13 cellular contexts compared by ENCODE assay signal in genomic region chr2:20604401-20604911, GRCh38. TPM values are rescaled to one million over a fixed set of nuclear protein-coding genes. Genes with fewer than 3 reads are reported as not detected.
A peak's percentile ranks its signal among the peaks of the same experiment; 100 is the strongest.
DNase-seq lines count a peak whose midpoint lies in the region; ATAC-seq and TF ChIP-seq lines count a peak whose summit lies in the region.
"Had no signal": no experiment of that assay in that cellular context is flagged by ENCODE, and none has a peak within 500 bp of the region (broad histone marks: within the 10 kb centered on the region; RNA-seq: fewer than 3 reads in every experiment).

No MANE protein-coding gene starts in this region.

- peak overlapping the region; percentile 5 to 81 (median 68) for H3K27ac ChIP-seq in esophagus squamous epithelium
- peak overlapping the region; percentile 80 to 85 for H3K27ac ChIP-seq in uterus

- intact Hi-C loops in Right ventricle myocardium superior (cut with DNase I) = no loop called here
- intact Hi-C loops in Right ventricle myocardium inferior (cut with DNase I) = no loop called here
- intact Hi-C loops in esophagus squamous epithelium (cut with DNase I) = no loop called here
- intact Hi-C loops in uterus (cut with DNase I; ENCODE audit: low total_unique reads) = no loop called here
- intact Hi-C loops in activated T-helper 1 cell treated with anti-CD3 and anti-CD28 coated beads, Interleukin-12 subunit alpha, Interleukin-12 subunit beta, Interleukin-2, Interleukin-4 antibody, amounts not matched to agents 30 ng/mL and 10 ng/mL and 1 ng/mL, durations not matched to agents 14 hours and 24 hours and 36 hours (cut with micrococcal nuclease) = no loop called here

- H3K4me1 ChIP-seq in esophagus squamous epithelium = peaks cover 12 to 48% (median 28%) of the 10 kb centered on the region in 3 donors
- peaks cover 5 to 11% of the 10 kb centered on the region in 2 donors for H3K4me1 ChIP-seq in uterus

- peaks cover 12% of the 10 kb centered on the region for H3K36me3 Mint-ChIP-seq in neural crest cell (ENCODE audit: low read depth)
- no peaks in the 10 kb centered on the region for H3K36me3 Mint-ChIP-seq in activated T-helper 1 cell treated with anti-CD3 and anti-CD28 coated beads, Interleukin-12 subunit alpha, Interleukin-12 subunit beta, Interleukin-2, Interleukin-4 antibody, amounts not matched to agents 30 ng/mL and 10 ng/mL and 1 ng/mL, durations not matched to agents 14 hours and 24 hours and 36 hours (ENCODE audit: low read depth)

- TF ChIP-seq CTCF in esophagus squamous epithelium (IDR thresholded peaks at IDR 0.05) = no peak
- TF ChIP-seq CTCF in neural crest cell (conservative IDR thresholded peaks at IDR 0.05) = no peak
- no peak for TF ChIP-seq CTCF in uterus (IDR thresholded peaks at IDR 0.05)
- no peak for TF ChIP-seq CTCF in GM20000 (IDR thresholded peaks at IDR 0.05; ENCODE audit: extremely low read depth, missing control alignments)

- no peak overlapping the region for H3K4me3 Mint-ChIP-seq in neural crest cell
- no peak overlapping the region for H3K4me3 Mint-ChIP-seq in activated T-helper 1 cell treated with anti-CD3 and anti-CD28 coated beads, Interleukin-12 subunit alpha, Interleukin-12 subunit beta, Interleukin-2, Interleukin-4 antibody, amounts not matched to agents 30 ng/mL and 10 ng/mL and 1 ng/mL, durations not matched to agents 14 hours and 24 hours and 36 hours
- H3K4me3 Mint-ChIP-seq: activated T-cell treated with anti-CD3 and anti-CD28 coated beads, Interleukin-2, amount 50 U/mL, for 24 hours; naive thymus-derived CD8-positive, alpha-beta T cell had no signal

- H3K27me3 Mint-ChIP-seq in neural crest cell (ENCODE audit: low read depth) = peaks cover 2% of the 10 kb centered on the region
- peaks cover 2% of the 10 kb centered on the region for H3K27me3 Mint-ChIP-seq in activated T-helper 1 cell treated with anti-CD3 and anti-CD28 coated beads, Interleukin-12 subunit alpha, Interleukin-12 subunit beta, Interleukin-2, Interleukin-4 antibody, amounts not matched to agents 30 ng/mL and 10 ng/mL and 1 ng/mL, durations not matched to agents 14 hours and 24 hours and 36 hours (ENCODE audit: insufficient read depth)
- H3K27me3 Mint-ChIP-seq: activated T-cell treated with anti-CD3 and anti-CD28 coated beads, Interleukin-2, amount 50 U/mL, for 24 hours; naive thymus-derived CD8-positive, alpha-beta T cell had no signal

- peaks cover 11% of the 10 kb centered on the region for H3K9me3 Mint-ChIP-seq in neural crest cell
- H3K9me3 Mint-ChIP-seq in activated T-helper 1 cell treated with anti-CD3 and anti-CD28 coated beads, Interleukin-12 subunit alpha, Interleukin-12 subunit beta, Interleukin-2, Interleukin-4 antibody, amounts not matched to agents 30 ng/mL and 10 ng/mL and 1 ng/mL, durations not matched to agents 14 hours and 24 hours and 36 hours = peaks cover 8% of the 10 kb centered on the region

- H3K4me1 Mint-ChIP-seq in neural crest cell = peaks cover 40% of the 10 kb centered on the region
- no peaks in the 10 kb centered on the region for H3K4me1 Mint-ChIP-seq in activated T-helper 1 cell treated with anti-CD3 and anti-CD28 coated beads, Interleukin-12 subunit alpha, Interleukin-12 subunit beta, Interleukin-2, Interleukin-4 antibody, amounts not matched to agents 30 ng/mL and 10 ng/mL and 1 ng/mL, durations not matched to agents 14 hours and 24 hours and 36 hours (ENCODE audit: low read depth)
- H3K4me1 Mint-ChIP-seq: naive thymus-derived CD8-positive, alpha-beta T cell had no signal

- DNase-seq in Right ventricle myocardium superior = peak; percentile 21
- no peak for DNase-seq in Right ventricle myocardium inferior (ENCODE audit: missing footprints)
- no peak for DNase-seq in esophagus squamous epithelium (lab: John Stamatoyannopoulos, UW)
- DNase-seq in neural crest cell (ENCODE audit: low read depth, low spot score) = no peak
- peak in 1 of 2 donors; percentile 56 for DNase-seq in uterus
- DNase-seq in activated T-helper 1 cell treated with anti-CD3 and anti-CD28 coated beads, Interleukin-12 subunit alpha, Interleukin-12 subunit beta, Interleukin-2, Interleukin-4 antibody, amounts not matched to agents 30 ng/mL and 10 ng/mL and 1 ng/mL, durations not matched to agents 14 hours and 24 hours and 36 hours (ENCODE audit: low spot score) = no peak
- DNase-seq in GM20000 (ENCODE audit: low spot score) = no peak
- DNase-seq: activated T-cell treated with anti-CD3 and anti-CD28 coated beads, Interleukin-2, amount 50 U/mL, for 24 hours; testis had no signal

- no peak overlapping the region for H3K4me3 ChIP-seq in esophagus squamous epithelium
- H3K4me3 ChIP-seq in uterus = no peak overlapping the region
- H3K4me3 ChIP-seq: smooth muscle cell, testis had no signal

- H3K9me3 ChIP-seq in esophagus squamous epithelium (no peaks in the 10 kb centered on the region), uterus (no peaks in the 10 kb centered on the region)
- H3K9me3 ChIP-seq: testis had no signal

- H3K36me3 ChIP-seq in esophagus squamous epithelium (no peaks in the 10 kb centered on the region), uterus (no peaks in the 10 kb centered on the region)

- peak overlapping the region; percentile 17 for H3K27ac Mint-ChIP-seq in neural crest cell (ENCODE audit: unreplicated experiment)
- no peak overlapping the region for H3K27ac Mint-ChIP-seq in activated T-helper 1 cell treated with anti-CD3 and anti-CD28 coated beads, Interleukin-12 subunit alpha, Interleukin-12 subunit beta, Interleukin-2, Interleukin-4 antibody, amounts not matched to agents 30 ng/mL and 10 ng/mL and 1 ng/mL, durations not matched to agents 14 hours and 24 hours and 36 hours
- H3K27ac Mint-ChIP-seq: activated T-cell treated with anti-CD3 and anti-CD28 coated beads, Interleukin-2, amount 50 U/mL, for 24 hours; naive thymus-derived CD8-positive, alpha-beta T cell had no signal

- H3K27me3 ChIP-seq in esophagus squamous epithelium (no peaks in the 10 kb centered on the region), uterus (no peaks in the 10 kb centered on the region)
- H3K27me3 ChIP-seq: testis had no signal

- 27 to 41% methylated on average over 3 to 7 of the region's 7 CpGs for WGBS in esophagus squamous epithelium, 2 donors

- TF ChIP-seq POLR2A in esophagus squamous epithelium (IDR thresholded peaks at IDR 0.05) (no peak), uterus (IDR thresholded peaks at IDR 0.05) (no peak)

- ATAC-seq in Right ventricle myocardium superior (ENCODE audit: poor library complexity) (no peak), Right ventricle myocardium inferior (no peak), HG03460 (IDR thresholded peaks at IDR 0.05; ENCODE audit: unreplicated experiment) (no peak)
- ATAC-seq: activated CD4-positive, CD25-positive, alpha-beta regulatory T cell treated with anti-CD3 and anti-CD28 coated beads, Interleukin-2, amount 50 U/mL, for 24 hours; naive thymus-derived CD8-positive, alpha-beta T cell had no signal

RNA-seq across cellular contexts. Expression of gene HS1BP3, which starts 46.4 kb away (rescaled TPM):
- total RNA-seq in Right ventricle myocardium superior = 19.7 TPM
- 20.1 TPM for total RNA-seq in Right ventricle myocardium inferior
- total RNA-seq in esophagus squamous epithelium = 10 to 100 TPM in 3 of 4 donors, 1 to 10 TPM in 1; 7.9 to 22.1 (median 16.9) TPM
- total RNA-seq in neural crest cell = 19.4 and 19.6 TPM in 2 replicates
- total RNA-seq in uterus = 10 to 100 TPM in 3 of 4 donors, 1 to 10 TPM in 1; 7.1 to 41.8 (median 28.4) TPM
- 9.1 and 10.2 TPM in 2 replicates for total RNA-seq in activated T-helper 1 cell treated with anti-CD3 and anti-CD28 coated beads, Interleukin-12 subunit alpha, Interleukin-12 subunit beta, Interleukin-2, Interleukin-4 antibody, amounts not matched to agents 30 ng/mL and 10 ng/mL and 1 ng/mL, durations not matched to agents 14 hours and 24 hours and 36 hours
